17 cellular contexts compared by ENCODE assay signal in the genomic region with DNA sequence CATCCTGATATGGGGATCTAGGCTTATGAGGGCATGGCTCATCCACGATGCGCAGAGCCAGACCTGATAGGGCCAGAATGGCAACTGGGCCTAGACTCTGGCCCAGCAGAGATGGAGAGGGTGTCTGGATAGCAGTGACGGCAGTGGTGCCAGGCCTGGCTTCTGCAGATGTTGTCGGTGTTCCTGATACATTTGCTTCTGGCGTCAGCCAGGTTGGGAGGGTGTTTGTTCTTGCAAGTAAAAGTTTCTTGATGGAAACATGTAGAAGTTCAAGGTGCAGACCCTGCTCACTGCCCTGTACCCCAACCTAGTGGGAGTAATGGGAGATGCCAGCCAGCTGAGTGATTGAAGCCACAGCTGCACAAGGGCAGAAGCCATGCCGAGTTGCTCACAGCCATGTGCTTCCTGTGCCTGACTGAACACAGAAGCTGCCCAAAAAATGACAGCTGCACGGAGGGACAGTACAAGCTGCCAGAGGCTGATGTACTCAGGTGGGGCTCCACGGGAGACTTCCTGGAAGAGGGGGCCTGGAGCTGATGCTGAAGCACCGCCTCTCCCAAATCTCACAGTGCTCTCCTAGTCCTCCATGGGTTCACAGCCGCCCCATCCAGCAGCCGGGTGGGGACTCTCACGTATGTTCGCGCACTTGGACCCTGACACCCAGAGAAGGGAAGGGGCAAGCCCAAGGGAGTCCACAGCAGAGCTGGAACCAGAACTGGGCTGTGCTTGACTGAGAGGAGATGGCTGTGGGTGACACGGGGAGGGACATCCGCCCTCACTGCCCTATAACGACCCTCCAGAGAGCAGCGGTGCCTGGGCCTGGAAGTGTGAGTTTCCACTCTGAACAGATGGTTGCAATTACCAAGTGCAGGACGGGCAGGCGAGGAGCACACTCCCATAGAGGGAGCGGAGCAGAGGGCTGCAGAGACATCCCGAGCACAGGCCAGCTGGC.
DNase-seq lines count a peak whose midpoint lies in the region; ATAC-seq, FAIRE-seq and TF ChIP-seq lines count a peak whose summit lies in the region.
"Had no signal": no experiment of that assay in that cellular context is flagged by ENCODE, and none has a peak within 500 bp of the region (broad histone marks: within the 10 kb centered on the region; RNA-seq: fewer than 3 reads in every experiment).

No MANE protein-coding gene starts in this region.

- no peaks in the 10 kb centered on the region for H3K9me3 Mint-ChIP-seq in nephron
- H3K9me3 Mint-ChIP-seq: stimulated activated naive CD8-positive, alpha-beta T cell treated with anti-CD3 and anti-CD28 coated beads, Interleukin-15, Interleukin-2, amounts not matched to agents 100 ng/mL and 50 ng/mL, for 24 hours had no signal

- H3K9ac ChIP-seq in BLaER1 = no peak overlapping the region; the same call in 1 of the 2 replicates

- peaks cover 6% of the 10 kb centered on the region; the same call in 1 of the 2 replicates for H4K20me1 ChIP-seq in BLaER1

- peaks cover 63% of the 10 kb centered on the region for H3K4me1 ChIP-seq in BLaER1

- DNase-seq in NCI-H1694 (lab: John Stamatoyannopoulos, UW) (peak; percentile 60), fibroblast of mammary gland (ENCODE audit: low read depth) (peak; percentile 73), GM19239 (ENCODE audit: insufficient read length, low spot score) (no peak), SIG-M5 (lab: John Stamatoyannopoulos, UW) (no peak), NCI-H748 (lab: John Stamatoyannopoulos, UW; ENCODE audit: unreplicated experiment) (no peak)
- DNase-seq: activated CD4-positive, alpha-beta T cell treated with anti-CD3 and anti-CD28 coated beads for 4 hours; activated effector memory CD4-positive, alpha-beta T cell treated with Interleukin-2 at 50 U/mL for 16 hours; central memory CD4-positive, alpha-beta T cell; NCI-H1417 treated with DMSO at 0.1 percent for 48 hours; nucleus accumbens; stimulated activated CD4-positive, alpha-beta T cell treated with anti-CD3 and anti-CD28 coated beads, Interleukin-2, amount 100 ng/mL, for 24 hours; SW 1271 had no signal

- no peaks in the 10 kb centered on the region for H3K36me3 Mint-ChIP-seq in nephron (ENCODE audit: low read depth)

- TF ChIP-seq CTCF in fibroblast of mammary gland (conservative IDR thresholded peaks at IDR 0.05; ENCODE audit: control insufficient read depth, insufficient read depth, low read depth, low read length) (no peak), nephron (IDR thresholded peaks at IDR 0.05; ENCODE audit: unreplicated experiment in 3 of 3) (no peak)

- peak overlapping the region; percentile 65 for H3K4me2 ChIP-seq in BLaER1

- no peak for ATAC-seq in GM18867 (IDR thresholded peaks at IDR 0.05; ENCODE audit: unreplicated experiment)

- H3K9me3 ChIP-seq in BLaER1 = peaks cover 7% of the 10 kb centered on the region; the same call in 1 of the 2 replicates
- H3K9me3 ChIP-seq: esophagus muscularis mucosa had no signal

- no peaks in the 10 kb centered on the region for H3K36me3 ChIP-seq in BLaER1
- H3K36me3 ChIP-seq: esophagus muscularis mucosa had no signal

- H3K27me3 ChIP-seq in BLaER1 = no peaks in the 10 kb centered on the region
- H3K27me3 ChIP-seq: esophagus muscularis mucosa had no signal

- no peak for FAIRE-seq in GM19239 (lab: Jason Lieb, UNC)

- H3K4me3 ChIP-seq in BLaER1 (no peak overlapping the region), fibroblast of mammary gland (ENCODE audit: control insufficient read depth, low read depth, low read length) (no peak overlapping the region)
- H3K4me3 ChIP-seq: esophagus muscularis mucosa had no signal

- H3K4me3 Mint-ChIP-seq in nephron = no peak overlapping the region
- H3K4me3 Mint-ChIP-seq: stimulated activated naive CD8-positive, alpha-beta T cell treated with anti-CD3 and anti-CD28 coated beads, Interleukin-15, Interleukin-2, amounts not matched to agents 100 ng/mL and 50 ng/mL, for 24 hours had no signal

- H3K4me1 Mint-ChIP-seq in nephron = peaks cover 47% of the 10 kb centered on the region

- H3K27ac ChIP-seq in BLaER1 = peak overlapping the region; percentile 61
- H3K27ac ChIP-seq: esophagus muscularis mucosa had no signal

- peak overlapping the region; percentile 40 to 85 (median 78) for H3K27ac Mint-ChIP-seq in nephron
- H3K27ac Mint-ChIP-seq: stimulated activated naive CD8-positive, alpha-beta T cell treated with anti-CD3 and anti-CD28 coated beads, Interleukin-15, Interleukin-2, amounts not matched to agents 100 ng/mL and 50 ng/mL, for 24 hours had no signal

- peaks cover 11% of the 10 kb centered on the region for H3K27me3 Mint-ChIP-seq in nephron (ENCODE audit: low read depth)
- H3K27me3 Mint-ChIP-seq: stimulated activated naive CD8-positive, alpha-beta T cell treated with anti-CD3 and anti-CD28 coated beads, Interleukin-15, Interleukin-2, amounts not matched to agents 100 ng/mL and 50 ng/mL, for 24 hours had no signal

Comparison
In these comparisons a context has a peak if more than half of its experiments do, and no peak if none do; other contexts are left out.
1. DNase-seq: peak in NCI-H1694 (single experiment) and fibroblast of mammary gland (single experiment); none in GM19239 (single experiment), SIG-M5 (single experiment) and NCI-H748 (single experiment).